In the genomic region with DNA sequence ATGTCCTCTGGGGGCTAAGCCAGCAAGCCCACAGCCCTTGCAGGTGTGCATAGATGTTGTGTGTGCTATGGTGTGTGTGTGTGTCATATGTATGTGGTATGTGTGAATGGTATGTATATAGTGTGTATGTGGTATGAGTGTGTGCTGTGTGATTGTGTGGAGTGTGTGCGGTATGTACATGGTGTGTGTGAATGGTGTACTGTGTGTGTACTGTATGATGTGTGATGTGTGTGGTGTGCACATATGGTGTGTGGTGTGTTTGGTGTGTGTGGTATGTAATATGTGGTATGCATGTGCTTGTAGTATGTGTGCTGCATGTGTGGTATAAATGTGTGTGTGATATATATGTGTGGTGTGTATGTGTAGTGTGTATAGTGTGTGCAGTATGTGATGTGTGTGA, we compare ENCODE assay signal across 1 cellular context.
TF ChIP-seq lines count a peak whose summit lies in the region.

No MANE protein-coding gene starts in this region.

TF ChIP-seq in GM12878, 131 proteins besides CTCF, POLR2A, EP300 and RAD21 (continued from another document):
- TF ChIP-seq, protein P1, sequence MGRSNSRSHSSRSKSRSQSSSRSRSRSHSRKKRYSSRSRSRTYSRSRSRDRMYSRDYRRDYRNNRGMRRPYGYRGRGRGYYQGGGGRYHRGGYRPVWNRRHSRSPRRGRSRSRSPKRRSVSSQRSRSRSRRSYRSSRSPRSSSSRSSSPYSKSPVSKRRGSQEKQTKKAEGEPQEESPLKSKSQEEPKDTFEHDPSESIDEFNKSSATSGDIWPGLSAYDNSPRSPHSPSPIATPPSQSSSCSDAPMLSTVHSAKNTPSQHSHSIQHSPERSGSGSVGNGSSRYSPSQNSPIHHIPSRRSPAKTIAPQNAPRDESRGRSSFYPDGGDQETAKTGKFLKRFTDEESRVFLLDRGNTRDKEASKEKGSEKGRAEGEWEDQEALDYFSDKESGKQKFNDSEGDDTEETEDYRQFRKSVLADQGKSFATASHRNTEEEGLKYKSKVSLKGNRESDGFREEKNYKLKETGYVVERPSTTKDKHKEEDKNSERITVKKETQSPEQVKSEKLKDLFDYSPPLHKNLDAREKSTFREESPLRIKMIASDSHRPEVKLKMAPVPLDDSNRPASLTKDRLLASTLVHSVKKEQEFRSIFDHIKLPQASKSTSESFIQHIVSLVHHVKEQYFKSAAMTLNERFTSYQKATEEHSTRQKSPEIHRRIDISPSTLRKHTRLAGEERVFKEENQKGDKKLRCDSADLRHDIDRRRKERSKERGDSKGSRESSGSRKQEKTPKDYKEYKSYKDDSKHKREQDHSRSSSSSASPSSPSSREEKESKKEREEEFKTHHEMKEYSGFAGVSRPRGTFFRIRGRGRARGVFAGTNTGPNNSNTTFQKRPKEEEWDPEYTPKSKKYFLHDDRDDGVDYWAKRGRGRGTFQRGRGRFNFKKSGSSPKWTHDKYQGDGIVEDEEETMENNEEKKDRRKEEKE (IDR thresholded peaks at IDR 0.05), result no peak
- TF ChIP-seq CHD1 (IDR thresholded peaks at IDR 0.05; ENCODE audit: low read depth, low read length) (no peak), IRF4 (IDR thresholded peaks at IDR 0.05; ENCODE audit: low read depth, low read length) (no peak)
